In the genomic region with DNA sequence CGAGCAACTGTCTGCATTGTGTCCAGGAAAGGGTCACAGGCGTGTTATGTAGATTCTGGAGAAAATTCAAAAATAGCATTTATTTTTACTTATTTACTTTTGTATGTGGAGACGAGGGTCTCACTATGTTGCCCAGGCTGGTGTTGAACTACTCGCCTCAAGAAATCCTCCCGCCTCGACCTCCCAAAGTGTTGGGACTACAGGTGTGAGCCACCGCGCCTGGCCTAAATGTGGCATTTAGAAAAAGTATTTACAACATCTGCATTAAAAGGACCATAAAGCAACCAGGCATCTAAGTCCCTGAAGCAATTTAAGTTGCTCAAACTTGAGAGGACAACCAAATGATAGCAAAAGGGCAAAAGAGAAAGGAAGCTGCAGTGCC, we compare ENCODE assay signal across 1 cellular context.
TF ChIP-seq lines count a peak whose summit lies in the region.

No MANE protein-coding gene starts in this region.

TF ChIP-seq in GM12878, 131 proteins besides CTCF, POLR2A, EP300 and RAD21:
- TF ChIP-seq NRF1 (conservative IDR thresholded peaks at IDR 0.05; ENCODE audit: low read depth, low read length) (no peak), CBX5 (IDR thresholded peaks at IDR 0.05; ENCODE audit: low read depth) (peak; percentile 27; the same call in 1 of the 2 replicates)
